ENCODE assay signal across 9 cellular contexts in the genomic region with DNA sequence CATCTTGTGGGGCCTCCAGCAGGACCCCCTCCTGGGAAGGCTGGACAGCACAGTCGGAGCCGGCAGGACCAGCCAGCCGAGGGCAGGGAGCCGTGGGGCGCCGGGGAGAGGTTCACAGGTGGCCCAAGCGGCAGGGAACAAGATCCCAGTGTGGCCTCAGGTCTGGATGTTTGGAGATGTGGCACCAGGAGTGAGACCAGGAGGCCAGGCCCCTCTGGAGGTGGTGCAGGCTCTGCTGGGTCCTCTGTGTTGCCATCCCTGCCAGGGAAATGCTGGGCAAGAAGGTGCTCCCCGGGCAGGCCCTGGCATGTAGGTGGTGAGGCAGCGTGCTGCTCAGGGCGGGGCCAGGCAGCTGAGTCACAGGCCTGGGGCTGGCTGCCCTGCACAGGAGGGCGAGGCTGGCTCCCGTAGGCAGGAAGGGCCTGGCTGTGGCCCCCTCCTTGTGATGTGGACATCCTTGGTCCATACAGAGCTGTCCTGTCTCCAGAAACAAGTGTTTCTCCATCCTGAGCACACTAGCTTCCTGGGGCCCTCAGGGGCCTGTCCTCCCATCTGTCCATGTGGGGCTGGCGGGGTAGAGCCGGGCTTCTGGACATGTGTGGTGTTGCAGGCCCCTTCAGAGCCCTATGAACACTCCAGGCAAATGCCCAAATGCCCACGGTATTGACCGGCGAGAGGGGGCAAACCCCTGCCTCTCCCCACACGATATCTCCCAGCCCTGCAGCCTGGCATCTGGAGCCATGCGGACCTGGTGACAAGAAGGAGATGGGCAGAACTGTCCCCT. TPM values are rescaled to one million over a fixed set of nuclear protein-coding genes. Genes with fewer than 3 reads are reported as not detected.
DNase-seq lines count a peak whose midpoint lies in the region; ATAC-seq and TF ChIP-seq lines count a peak whose summit lies in the region.
"Had no signal": no experiment of that assay in that cellular context is flagged by ENCODE, and none has a peak within 500 bp of the region (broad histone marks: within the 10 kb centered on the region; RNA-seq: fewer than 3 reads in every experiment).

No MANE protein-coding gene starts in this region.

- peak; percentile 36 to 89 for ATAC-seq in left cardiac atrium
- peak; percentile 27 for ATAC-seq in aorta (ENCODE audit: low FRiP score)
- ATAC-seq in naive thymus-derived CD8-positive, alpha-beta T cell: no peak
- ATAC-seq in HG03196 (IDR thresholded peaks at IDR 0.05; ENCODE audit: unreplicated experiment): no peak
- ATAC-seq in HG02885 (IDR thresholded peaks at IDR 0.05; ENCODE audit: poor library complexity, unreplicated experiment): no peak

- intact Hi-C loops in left cardiac atrium (cut with DNase I): no loop called here
- intact Hi-C loops in left ventricle myocardium inferior (cut with micrococcal nuclease): no loop called here
- intact Hi-C loops in aorta (cut with DNase I): no loop called here

- TF ChIP-seq POLR2A in Peyer's patch (IDR thresholded peaks at IDR 0.05): no peak

- DNase-seq in left cardiac atrium: no peak
- no peak for DNase-seq in left ventricle myocardium inferior
- DNase-seq in Peyer's patch: peak in 2 of 3 donors; percentile 64 to 71
- DNase-seq in foreskin fibroblast: peak; percentile 55 to 83
- DNase-seq in aorta: peak in 1 of 2 donors; percentile 74
- DNase-seq in naive thymus-derived CD8-positive, alpha-beta T cell: no peak

- POLR2A ChIA-PET in naive thymus-derived CD8-positive, alpha-beta T cell (lab: Charles Lee): no interaction called here

- no peaks in the 10 kb centered on the region for H3K9me3 ChIP-seq in left ventricle myocardium inferior (replicated peaks)
- no peaks in the 10 kb centered on the region for H3K9me3 ChIP-seq in Peyer's patch
- no peaks in the 10 kb centered on the region for H3K9me3 ChIP-seq in aorta (ENCODE audit: control insufficient read depth, low read length)

- H3K36me3 Mint-ChIP-seq in naive thymus-derived CD8-positive, alpha-beta T cell: no peaks in the 10 kb centered on the region

- H3K27ac Mint-ChIP-seq in naive thymus-derived CD8-positive, alpha-beta T cell: no peak overlapping the region

- H3K27me3 ChIP-seq in left ventricle myocardium inferior (ENCODE audit: low read depth) (no peaks in the 10 kb centered on the region), Peyer's patch (no peaks in the 10 kb centered on the region), aorta (ENCODE audit: control insufficient read depth in 1 of 2, insufficient read depth in 2 of 2, low read length in 1 of 2) (no peaks in the 10 kb centered on the region)

- H3K27ac ChIP-seq in left ventricle myocardium inferior (replicated peaks) (no peak overlapping the region), Peyer's patch (no peak overlapping the region), aorta (ENCODE audit: low read depth in 1 of 2, low read length in 2 of 2) (no peak overlapping the region)

- H3K4me1 Mint-ChIP-seq in naive thymus-derived CD8-positive, alpha-beta T cell: no peaks in the 10 kb centered on the region

- no peaks in the 10 kb centered on the region for H3K9me3 Mint-ChIP-seq in naive thymus-derived CD8-positive, alpha-beta T cell

- WGBS in aorta, 2 donors: 71 to 75% methylated on average over 19 of the region's 19 CpGs

- H3K4me1 ChIP-seq in left ventricle myocardium inferior: no peaks in the 10 kb centered on the region
- no peaks in the 10 kb centered on the region for H3K4me1 ChIP-seq in Peyer's patch
- H3K4me1 ChIP-seq in aorta (ENCODE audit: control insufficient read depth in 1 of 2, insufficient read depth in 2 of 2, low read length in 2 of 2): no peaks in the 10 kb centered on the region

- H3K36me3 ChIP-seq in left ventricle myocardium inferior: no peaks in the 10 kb centered on the region
- no peaks in the 10 kb centered on the region for H3K36me3 ChIP-seq in Peyer's patch
- no peaks in the 10 kb centered on the region for H3K36me3 ChIP-seq in aorta (ENCODE audit: control insufficient read depth in 1 of 2, insufficient read depth in 2 of 2, low read length in 1 of 2)

- no peaks in the 10 kb centered on the region for H3K27me3 Mint-ChIP-seq in naive thymus-derived CD8-positive, alpha-beta T cell

- no peak overlapping the region for H3K4me3 Mint-ChIP-seq in naive thymus-derived CD8-positive, alpha-beta T cell

- TF ChIP-seq CTCF in left ventricle myocardium inferior (IDR thresholded peaks at IDR 0.05; ENCODE audit: borderline replicate concordance) (no peak), Peyer's patch (IDR thresholded peaks at IDR 0.05) (no peak), foreskin fibroblast (IDR thresholded peaks at IDR 0.05; ENCODE audit: low read depth, low read length) (no peak)

- H3K4me3 ChIP-seq in left ventricle myocardium inferior: no peak overlapping the region
- H3K4me3 ChIP-seq in Peyer's patch: no peak overlapping the region
- no peak overlapping the region for H3K4me3 ChIP-seq in foreskin fibroblast (ENCODE audit: low read depth in 1 of 2, low read length in 2 of 2)
- no peak overlapping the region for H3K4me3 ChIP-seq in aorta (ENCODE audit: low read length in 2 of 2)

RNA-seq across cellular contexts. Expression of a gene that starts 4.8 kb away (rescaled TPM):
- total RNA-seq in left cardiac atrium (under 1 TPM; 0.34 to 0.38 TPM), left ventricle myocardium inferior (0.80 TPM), Peyer's patch (not detected), aorta (under 1 TPM; 0.18 to 0.49 TPM)
- 1 to 10 TPM; 1.5 to 2.1 TPM for polyA plus RNA-seq in aorta
- total RNA-seq in naive thymus-derived CD8-positive, alpha-beta T cell: not detected
- polyA plus RNA-seq in naive thymus-derived CD8-positive, alpha-beta T cell: not detected

RNA-seq across cellular contexts. Expression of a gene that starts 26.1 kb away (rescaled TPM):
- total RNA-seq in left cardiac atrium: 10 to 100 TPM; 21.5 to 38.2 TPM
- 46.7 TPM for total RNA-seq in left ventricle myocardium inferior
- total RNA-seq in Peyer's patch: 1 to 10 TPM in 2 of 4 donors, under 1 TPM in 1, not detected in 1; 0.53 to 5.7 (median 4.1) TPM
- 1 to 10 TPM; 3.3 to 9.1 TPM for total RNA-seq in aorta
- 1 to 10 TPM; 4.3 to 5.1 TPM for polyA plus RNA-seq in aorta
- not detected for total RNA-seq in naive thymus-derived CD8-positive, alpha-beta T cell
- polyA plus RNA-seq in naive thymus-derived CD8-positive, alpha-beta T cell: under 1 TPM in 1 of 3 donors, not detected in 2; 0.49 TPM
- total RNA-seq: glomerular endothelial cell had no signal

Comparison
In these comparisons a context has a peak if more than half of its experiments do, and no peak if none do; other contexts are left out.
1. ATAC-seq: peak in left cardiac atrium (2 of 2) and aorta (single experiment); none in naive thymus-derived CD8-positive, alpha-beta T cell (0 of 2), HG03196 (single experiment) and HG02885 (single experiment).
2. DNase-seq: peak in Peyer's patch (2 of 3) and foreskin fibroblast (2 of 2); none in left cardiac atrium (single experiment), left ventricle myocardium inferior (single experiment) and naive thymus-derived CD8-positive, alpha-beta T cell (0 of 10).